7 cellular contexts compared by ENCODE assay signal in genomic region chr6:159819932-159820640, GRCh38. TPM values are rescaled to one million over a fixed set of nuclear protein-coding genes. Genes with fewer than 3 reads are reported as not detected.
DNase-seq lines count a peak whose midpoint lies in the region; ATAC-seq and TF ChIP-seq lines count a peak whose summit lies in the region.

No MANE protein-coding gene starts in this region.

- no peak overlapping the region for H3K27ac ChIP-seq in testis
- no peak overlapping the region for H3K27ac ChIP-seq in ovary

- H3K27me3 Mint-ChIP-seq in chondrocyte (ENCODE audit: low read depth) (peaks cover 19% of the 10 kb centered on the region), HFFc6 (ENCODE audit: insufficient read depth) (peaks cover 16% of the 10 kb centered on the region)

- H3K4me3 ChIP-seq in testis (no peak overlapping the region), ovary (no peak overlapping the region)

- no peaks in the 10 kb centered on the region for H3K36me3 ChIP-seq in testis (ENCODE audit: low read depth, missing control alignments)
- H3K36me3 ChIP-seq in ovary = no peaks in the 10 kb centered on the region

- DNase-seq in SIG-M5 treated with dmso at 0.1 percent for 504 hours (lab: John Stamatoyannopoulos, UW; ENCODE audit: unreplicated experiment) (peak; percentile 93), chondrocyte (ENCODE audit: low spot score) (no peak), testis (no peak), ovary (no peak), HFFc6 (no peak)
- DNase-seq in stimulated activated CD8-positive, alpha-beta memory T cell treated with anti-CD3 and anti-CD28 coated beads, Interleukin-4, amount 100 ng/mL, for 48 hours = peak; percentile 38

- peak overlapping the region; percentile 23 for H3K4me3 Mint-ChIP-seq in chondrocyte (ENCODE audit: unreplicated experiment)
- no peak overlapping the region for H3K4me3 Mint-ChIP-seq in HFFc6

- no peaks in the 10 kb centered on the region for H3K9me3 Mint-ChIP-seq in chondrocyte (ENCODE audit: low read depth)
- no peaks in the 10 kb centered on the region for H3K9me3 Mint-ChIP-seq in HFFc6

- TF ChIP-seq EP300 in ovary (IDR thresholded peaks at IDR 0.05) = no peak

- ATAC-seq in GM21737 (IDR thresholded peaks at IDR 0.05; ENCODE audit: unreplicated experiment) = peak; percentile 58

- 75 to 82% methylated on average over 27 to 28 of the region's 28 CpGs for WGBS in testis, 2 donors
- WGBS in ovary, 3 donors = 61 to 69% (median 66%) methylated on average over 28 of the region's 28 CpGs

- intact Hi-C loops in testis (cut with DNase I; ENCODE audit: low total_unique reads) = no loop called here
- intact Hi-C loops in ovary (cut with DNase I) = no loop called here

- H3K4me1 ChIP-seq in testis = no peaks in the 10 kb centered on the region
- H3K4me1 ChIP-seq in ovary (ENCODE audit: insufficient read depth) = no peaks in the 10 kb centered on the region

- H3K27ac Mint-ChIP-seq in chondrocyte (ENCODE audit: unreplicated experiment) (no peak overlapping the region), HFFc6 (no peak overlapping the region)

- peaks cover 10% of the 10 kb centered on the region for H3K4me1 Mint-ChIP-seq in chondrocyte (ENCODE audit: low read depth)
- peaks cover 11% of the 10 kb centered on the region; the same call in 1 of the 2 replicates for H3K4me1 Mint-ChIP-seq in HFFc6 (ENCODE audit: low read depth)

- no peaks in the 10 kb centered on the region for H3K9me3 ChIP-seq in testis
- no peaks in the 10 kb centered on the region for H3K9me3 ChIP-seq in ovary

- TF ChIP-seq CTCF in chondrocyte (IDR thresholded peaks at IDR 0.05) = no peak
- no peak for TF ChIP-seq CTCF in testis (IDR thresholded peaks at IDR 0.05)
- no peak for TF ChIP-seq CTCF in ovary (IDR thresholded peaks at IDR 0.05)
- TF ChIP-seq CTCF in HFFc6 (IDR thresholded peaks at IDR 0.05) = no peak

- H3K36me3 Mint-ChIP-seq in chondrocyte (ENCODE audit: low read depth) (peaks cover 2% of the 10 kb centered on the region), HFFc6 (ENCODE audit: low read depth) (no peaks in the 10 kb centered on the region)

- H3K27me3 ChIP-seq in testis = no peaks in the 10 kb centered on the region
- no peaks in the 10 kb centered on the region for H3K27me3 ChIP-seq in ovary

- no peak for TF ChIP-seq POLR2A in testis (IDR thresholded peaks at IDR 0.05)
- TF ChIP-seq POLR2A in ovary (IDR thresholded peaks at IDR 0.05) = no peak

RNA-seq across cellular contexts. Expression of gene PNLDC1, which starts 20.0 kb away (rescaled TPM):
- total RNA-seq in chondrocyte (not detected in 3 replicates), testis (10 to 100 TPM; 11.4 to 19.9 TPM), ovary (under 1 TPM in 4 of 7 donors, not detected in 3; 0.20 to 0.57 (median 0.37) TPM)
- polyA plus RNA-seq in testis (ENCODE audit: insufficient read depth, low read depth, low replicate concordance) (31.6 TPM), ovary (1 to 10 TPM; 1.1 to 1.2 TPM)
- not detected for total RNA-seq in HFFc6 (2021; fragmentation: NEBNext Ultra II Directional; extraction: Animal tissue kit (Norgen Biotek cat#: 25700))

RNA-seq across cellular contexts. Expression of gene MRPL18, which starts 29.8 kb away (rescaled TPM):
- total RNA-seq in chondrocyte (52.2 to 70.6 TPM (median 53.1 TPM) in 3 replicates), testis (10 to 100 TPM; 60.3 to 71.3 TPM), ovary (10 to 100 TPM; 51.0 to 98.7 (median 54.0) TPM)
- polyA plus RNA-seq in testis (ENCODE audit: insufficient read depth, low read depth, low replicate concordance) (73.9 TPM), ovary (100 to 1,000 TPM in 1 of 2 donors, 10 to 100 TPM in 1; 67.9 to 112 TPM)
- 10 to 100 TPM; 74.1 to 93.6 (median 81.4) TPM for total RNA-seq in HFFc6 (2021; fragmentation: NEBNext Ultra II Directional; extraction: Animal tissue kit (Norgen Biotek cat#: 25700))

RNA-seq across cellular contexts. Expression of gene TCP1, which starts 30.7 kb away (rescaled TPM):
- total RNA-seq in chondrocyte (169 to 200 TPM (median 175 TPM) in 3 replicates), testis (100 to 1,000 TPM; 166 to 200 TPM), ovary (100 to 1,000 TPM in 6 of 7 donors, 10 to 100 TPM in 1; 83.5 to 189 (median 162) TPM)
- polyA plus RNA-seq in testis (ENCODE audit: insufficient read depth, low read depth, low replicate concordance) (277 TPM), ovary (100 to 1,000 TPM; 108 to 237 TPM)
- 100 to 1,000 TPM; 212 to 270 (median 225) TPM for total RNA-seq in HFFc6 (2021; fragmentation: NEBNext Ultra II Directional; extraction: Animal tissue kit (Norgen Biotek cat#: 25700))

RNA-seq across cellular contexts. Expression of gene ACAT2, which starts 58.2 kb away (rescaled TPM):
- 36.0 to 43.5 TPM (median 38.4 TPM) in 3 replicates for total RNA-seq in chondrocyte
- total RNA-seq in testis = 10 to 100 TPM; 15.8 to 17.1 TPM
- polyA plus RNA-seq in testis (ENCODE audit: insufficient read depth, low read depth, low replicate concordance) = 45.9 TPM
- 100 to 1,000 TPM in 1 of 7 donors, 10 to 100 TPM in 4, 1 to 10 TPM in 2; 7.2 to 113 (median 20.3) TPM for total RNA-seq in ovary
- 10 to 100 TPM; 15.3 to 56.6 TPM for polyA plus RNA-seq in ovary
- 10 to 100 TPM; 25.6 to 39.9 (median 38.7) TPM for total RNA-seq in HFFc6 (2021; fragmentation: NEBNext Ultra II Directional; extraction: Animal tissue kit (Norgen Biotek cat#: 25700))

Comparison
In these comparisons a context has a peak if more than half of its experiments do, and no peak if none do; other contexts are left out.
1. DNase-seq: peak in SIG-M5 treated with dmso at 0.1 percent for 504 hours (single experiment) and stimulated activated CD8-positive, alpha-beta memory T cell treated with anti-CD3 and anti-CD28 coated beads, Interleukin-4, amount 100 ng/mL, for 48 hours (single experiment); none in chondrocyte (single experiment), testis (single experiment), ovary (0 of 5) and HFFc6 (single experiment).